Comparison of ENCODE assay signal across 8 cellular contexts in genomic region chr6:136643850-136644596, GRCh38.
DNase-seq lines count a peak whose midpoint lies in the region; ATAC-seq and TF ChIP-seq lines count a peak whose summit lies in the region.

No MANE protein-coding gene starts in this region.

- peak; percentile 86 for TF ChIP-seq CTCF in AG04449 (IDR thresholded peaks at IDR 0.05; ENCODE audit: insufficient read depth, low read length, missing control alignments)
- peak; percentile 98 for TF ChIP-seq CTCF in OCI-LY1 (IDR thresholded peaks at IDR 0.05; ENCODE audit: low read length)

- DNase-seq in AG04449 (ENCODE audit: low read depth, low spot score) (peak; percentile 46), HuH-7.5 (ENCODE audit: low spot score) (peak; percentile 42), activated T-cell treated with anti-CD3 and anti-CD28 coated beads for 1 hour (ENCODE audit: low read depth) (peak; percentile 83), erythroblast (lab: John Stamatoyannopoulos, UW) (peak; percentile 66 to 84)
- peak; percentile 47 to 77 (median 69) for DNase-seq in naive thymus-derived CD4-positive, alpha-beta T cell
- peak; percentile 29 to 63 for DNase-seq in stimulated activated CD8-positive, alpha-beta memory T cell treated with anti-CD3 and anti-CD28 coated beads, Interleukin-7, amount 100 ng/mL, for 48 hours (ENCODE audit: extremely low read depth in 1 of 2, low read depth in 1 of 2)

- H4K20me1 ChIP-seq in OCI-LY1 (ENCODE audit: insufficient read depth, low read length), result no peaks in the 10 kb centered on the region

- H3K4me3 ChIP-seq in AG04449 (ENCODE audit: low read depth, low read length), result no peak overlapping the region
- H3K4me3 ChIP-seq in OCI-LY1 (ENCODE audit: low read depth, low read length, poor library complexity, severe bottlenecking), result no peak overlapping the region
- no peak overlapping the region for H3K4me3 ChIP-seq in naive thymus-derived CD4-positive, alpha-beta T cell (ENCODE audit: low read length)

- H2AFZ ChIP-seq in OCI-LY1 (ENCODE audit: low read length), result no peak overlapping the region

- no peaks in the 10 kb centered on the region for H3K9me3 Mint-ChIP-seq in naive thymus-derived CD4-positive, alpha-beta T cell

- no peaks in the 10 kb centered on the region for H3F3A ChIP-seq in OCI-LY1 (ENCODE audit: insufficient read depth, low read length)

- H3K9me3 ChIP-seq in OCI-LY1 (ENCODE audit: low read length), result no peaks in the 10 kb centered on the region
- H3K9me3 ChIP-seq in naive thymus-derived CD4-positive, alpha-beta T cell (ENCODE audit: control insufficient read depth in 2 of 3, low read length in 3 of 3), result no peaks in the 10 kb centered on the region

- no peak overlapping the region for H3K9ac ChIP-seq in OCI-LY1 (ENCODE audit: low read length)

- H3K9me2 ChIP-seq in OCI-LY1 (ENCODE audit: low read depth, low read length), result no peaks in the 10 kb centered on the region

- POLR2A ChIA-PET in AG04449 (lab: Yijun Ruan, JAX), result no interaction called here
- POLR2A ChIA-PET in naive thymus-derived CD4-positive, alpha-beta T cell (lab: Charles Lee), result interaction anchor here (0.5 to 6.6 kb wide), 5 partner anchors 148 to 354 kb away, joined by 3 to 79 read pairs (median 5); partner anchors contain the start of genes BCLAF1, MAP3K5 and PEX7

- peak; percentile 58 for ATAC-seq in GM18907 (IDR thresholded peaks at IDR 0.05; ENCODE audit: unreplicated experiment)
- peak; percentile 84 for ATAC-seq in naive thymus-derived CD4-positive, alpha-beta T cell

- no peaks in the 10 kb centered on the region for H3K27me3 Mint-ChIP-seq in naive thymus-derived CD4-positive, alpha-beta T cell

- no peak overlapping the region for H3K4me2 ChIP-seq in OCI-LY1 (ENCODE audit: low read length)

- no peaks in the 10 kb centered on the region for H3K36me3 ChIP-seq in OCI-LY1 (ENCODE audit: insufficient read depth, low read length)
- no peaks in the 10 kb centered on the region for H3K36me3 ChIP-seq in naive thymus-derived CD4-positive, alpha-beta T cell (ENCODE audit: control insufficient read depth in 2 of 3, insufficient read depth in 3 of 3, low read length in 3 of 3)

- H3K4me1 Mint-ChIP-seq in naive thymus-derived CD4-positive, alpha-beta T cell, result peaks cover 0 to 8% (median 0%) of the 10 kb centered on the region in 7 donors

- no peaks in the 10 kb centered on the region for H3K27me3 ChIP-seq in OCI-LY1 (ENCODE audit: insufficient read depth, low read length)
- no peaks in the 10 kb centered on the region for H3K27me3 ChIP-seq in naive thymus-derived CD4-positive, alpha-beta T cell (ENCODE audit: control insufficient read depth in 2 of 2, insufficient read depth in 2 of 2, low read length in 2 of 2)

- no peak overlapping the region for H3K27ac ChIP-seq in OCI-LY1 (ENCODE audit: low read depth, low read length, poor library complexity, severe bottlenecking)
- no peak overlapping the region for H3K27ac ChIP-seq in naive thymus-derived CD4-positive, alpha-beta T cell (ENCODE audit: low read depth, low read length)

- H3K27ac Mint-ChIP-seq in naive thymus-derived CD4-positive, alpha-beta T cell, result peak overlapping the region in 3 of 9 donors; percentile 10 to 53 (median 31)

- CTCF ChIA-PET in AG04449 (lab: Yijun Ruan, JAX), result interaction anchor here (0.7 to 12.4 kb wide), 57 partner anchors 9 to 327 kb away, joined by 3 to 351 read pairs (median 5); partner anchors contain the start of genes MAP3K5, PEX7 and SLC35D3
- CTCF ChIA-PET in naive thymus-derived CD4-positive, alpha-beta T cell (lab: Charles Lee), result interaction anchor here (0.7 to 9.5 kb wide), 25 partner anchors 9 to 180 kb away, joined by 3 to 274 read pairs (median 4); partner anchors contain the start of gene MAP3K5

- H3K79me2 ChIP-seq in OCI-LY1 (ENCODE audit: insufficient read depth, low read length), result no peaks in the 10 kb centered on the region

- intact Hi-C loops in naive thymus-derived CD4-positive, alpha-beta T cell (cut with micrococcal nuclease), result loop anchor here (1.0 to 10.0 kb wide), 9 partner anchors 36 to 324 kb away; partner anchors contain the start of genes PEX7 (in 2 of the 2) and SLC35D3 (in 1 of the 2)

- TF ChIP-seq POLR2A in erythroblast (IDR thresholded peaks at IDR 0.05; ENCODE audit: low read length), result no peak

- peaks cover 17% of the 10 kb centered on the region for H3K4me1 ChIP-seq in OCI-LY1 (ENCODE audit: insufficient read depth, low read length, severe bottlenecking)
- H3K4me1 ChIP-seq in naive thymus-derived CD4-positive, alpha-beta T cell (ENCODE audit: control insufficient read depth in 2 of 2, insufficient read depth in 2 of 2, low read length in 2 of 2), result peaks cover 0 to 13% of the 10 kb centered on the region in 2 donors

- peaks cover 0 to 8% (median 3%) of the 10 kb centered on the region in 5 donors for H3K36me3 Mint-ChIP-seq in naive thymus-derived CD4-positive, alpha-beta T cell

- H3K4me3 Mint-ChIP-seq in naive thymus-derived CD4-positive, alpha-beta T cell, result no peak overlapping the region
